Comparison of ENCODE assay signal across 1 cellular context in genomic region chr22:21945453-21946261, GRCh38.
A peak's percentile ranks its signal among the peaks of the same experiment; 100 is the strongest.
TF ChIP-seq lines count a peak whose summit lies in the region.

No MANE protein-coding gene starts in this region.

TF ChIP-seq in K562, 482 proteins besides CTCF, POLR2A, EP300 and RAD21 (continued from another document):
- TF ChIP-seq ZNF431 (CRISPR knock-in tag; IDR thresholded peaks at IDR 0.05) (no peak), CSDE1 (IDR thresholded peaks at IDR 0.05) (no peak), KAT8 (IDR thresholded peaks at IDR 0.05; ENCODE audit: low read depth) (no peak), ZFP30 (CRISPR knock-in tag; IDR thresholded peaks at IDR 0.05; ENCODE audit: borderline replicate concordance) (no peak), BHLHE40 (IDR thresholded peaks at IDR 0.05; ENCODE audit: low read length) (0 out of 2 replicates have a peak, but pooled peaks have one; percentile 1), MLX (CRISPR knock-in tag; conservative IDR thresholded peaks at IDR 0.05) (peak in 1 of 2 experiments; percentile 88; a peak in 2 of 4 replicates), CBFA2T2 (conservative IDR thresholded peaks at IDR 0.05) (no peak), SIX5 (IDR thresholded peaks at IDR 0.05; ENCODE audit: borderline replicate concordance in 1 of 2, insufficient read depth in 1 of 2, low read depth in 1 of 2, low read length in 2 of 2) (0 out of 4 replicates have a peak, but pooled peaks of 1 of the 2 experiments have one; percentile 26), POLR2AphosphoS5 (IDR thresholded peaks at IDR 0.05; ENCODE audit: control insufficient read depth, insufficient read depth, low read depth, low read length) (no peak), FOXP4 (CRISPR knock-in tag; IDR thresholded peaks at IDR 0.05; ENCODE audit: borderline replicate concordance) (no peak), STAT6 (CRISPR knock-in tag; IDR thresholded peaks at IDR 0.05) (peak; percentile 61; the same call in 1 of the 2 replicates), RNF2 (IDR thresholded peaks at IDR 0.05) (no peak), XRCC5 (IDR thresholded peaks at IDR 0.05; ENCODE audit: low read depth, low read length) (no peak), POLR2B (IDR thresholded peaks at IDR 0.05; ENCODE audit: low read depth, partially characterized antibody) (no peak), MYNN (IDR thresholded peaks at IDR 0.05) (no peak), MYNN (CRISPR knock-in tag; IDR thresholded peaks at IDR 0.05) (no peak), IRF2 (CRISPR knock-in tag; IDR thresholded peaks at IDR 0.05) (no peak), HNRNPH1 (optimal IDR thresholded peaks at IDR 0.05; ENCODE audit: low read depth, low read length) (no peak), MCM2 (IDR thresholded peaks at IDR 0.05; ENCODE audit: low read depth) (no peak), ZKSCAN8 (CRISPR knock-in tag; IDR thresholded peaks at IDR 0.05) (no peak), CREB3L1 (IDR thresholded peaks at IDR 0.05; ENCODE audit: borderline replicate concordance, low read depth) (no peak), CBFA2T3 (IDR thresholded peaks at IDR 0.05) (no peak), PCBP1 (IDR thresholded peaks at IDR 0.05; ENCODE audit: low read depth, low read length, poor library complexity, severe bottlenecking) (no peak), FUS (optimal IDR thresholded peaks at IDR 0.05; ENCODE audit: low read depth, low read length) (no peak), REST (CRISPR knock-in tag; IDR thresholded peaks at IDR 0.05; ENCODE audit: low read depth) (no peak), MAFK (IDR thresholded peaks at IDR 0.05; ENCODE audit: low read length) (peak; percentile 80), MTA1 (IDR thresholded peaks at IDR 0.05; ENCODE audit: borderline replicate concordance) (no peak), CHD2 (IDR thresholded peaks at IDR 0.05; ENCODE audit: low read depth, low read length) (no peak), SMAD1 (IDR thresholded peaks at IDR 0.05; ENCODE audit: low read depth, low read length, partially characterized antibody) (no peak), SREBF2 (CRISPR knock-in tag; IDR thresholded peaks at IDR 0.05) (no peak), MAFF (IDR thresholded peaks at IDR 0.05; ENCODE audit: low read length) (peak; percentile 81), U2AF2 (optimal IDR thresholded peaks at IDR 0.05; ENCODE audit: low read depth, low read length) (no peak), CREB1 (IDR thresholded peaks at IDR 0.05) (no peak), CREB1 (CRISPR knock-in tag; IDR thresholded peaks at IDR 0.05) (no peak), NFIC (IDR thresholded peaks at IDR 0.05) (no peak), PHB2 (IDR thresholded peaks at IDR 0.05; ENCODE audit: low read depth) (no peak)
